1 cellular context compared by ENCODE assay signal in genomic region chr11:119373059-119373875, GRCh38.
TF ChIP-seq lines count a peak whose summit lies in the region.

No MANE protein-coding gene starts in this region.

TF ChIP-seq in GM23338, 12 proteins besides CTCF, POLR2A, EP300 and RAD21:
- TF ChIP-seq ETS1 (IDR thresholded peaks at IDR 0.05) (no peak), ZNF331 (CRISPR knock-in tag; IDR thresholded peaks at IDR 0.05; ENCODE audit: low read depth) (no peak), JUNB (IDR thresholded peaks at IDR 0.05; ENCODE audit: unreplicated experiment) (no peak), EZH2 (IDR thresholded peaks at IDR 0.05; ENCODE audit: low read depth, unreplicated experiment) (no peak), REST (IDR thresholded peaks at IDR 0.05; ENCODE audit: unreplicated experiment) (no peak)
